Comparison of ENCODE assay signal across 9 cellular contexts in genomic region chr13:107205318-107206112, GRCh38.
DNase-seq lines count a peak whose midpoint lies in the region; ATAC-seq and TF ChIP-seq lines count a peak whose summit lies in the region.
"Had no signal": no experiment of that assay in that cellular context is flagged by ENCODE, and none has a peak within 500 bp of the region (broad histone marks: within the 10 kb centered on the region; RNA-seq: fewer than 3 reads in every experiment).

No MANE protein-coding gene starts in this region.

- no peak overlapping the region for H4K8ac ChIP-seq in mesendoderm (ENCODE audit: low read depth, low read length)

- no peak overlapping the region for H2BK5ac ChIP-seq in mesendoderm (ENCODE audit: low read length)

- H3K27ac ChIP-seq in C4-2B (no peak overlapping the region), mesendoderm (ENCODE audit: low read depth, low read length) (no peak overlapping the region)
- H3K27ac ChIP-seq: SK-N-MC had no signal

- no peaks in the 10 kb centered on the region for H3K79me1 ChIP-seq in mesendoderm (ENCODE audit: low read length)

- H3K79me2 ChIP-seq in mesendoderm (ENCODE audit: control insufficient read depth, insufficient read depth, low read length): no peaks in the 10 kb centered on the region

- no peak overlapping the region for H3K23ac ChIP-seq in mesendoderm (ENCODE audit: low read length)

- no peak overlapping the region for H3K9ac ChIP-seq in mesendoderm (ENCODE audit: low read length)

- no peak overlapping the region for H3K4me2 ChIP-seq in mesendoderm (ENCODE audit: low read length)

- no peaks in the 10 kb centered on the region for H3K36me3 ChIP-seq in mesendoderm (ENCODE audit: control insufficient read depth, insufficient read depth, low read length)

- peak; percentile 58 for DNase-seq in NCI-H2171 treated with DMSO at 0.1 percent for 48 hours (lab: John Stamatoyannopoulos, UW)
- DNase-seq in activated CD4-positive, alpha-beta T cell treated with anti-CD3 and anti-CD28 coated beads, Interleukin-2, amount 50 U/mL, for 24 hours (ENCODE audit: low read depth in 1 of 2, low spot score in 1 of 2): peak; percentile 33
- peak; percentile 16 for DNase-seq in effector CD8-positive, alpha-beta T cell (lab: John Stamatoyannopoulos, UW)
- DNase-seq in mesendoderm: peak; percentile 79
- peak; percentile 44 for DNase-seq in stimulated activated CD8-positive, alpha-beta memory T cell treated with anti-CD3 and anti-CD28 coated beads, Interleukin-4, amount 100 ng/mL, for 24 hours (ENCODE audit: low read depth)

- H3K4me1 ChIP-seq in mesendoderm (ENCODE audit: control insufficient read depth, low read depth, low read length): no peaks in the 10 kb centered on the region

- no CpG with 5 or more reads among the region's 16 CpGs for WGBS in mesendoderm (ENCODE audit: extremely low coverage, insufficient coverage, low lambda C conversion rate)

- TF ChIP-seq CTCF in C4-2B (conservative IDR thresholded peaks at IDR 0.05): peak; percentile 97

- no peak overlapping the region for H3K4me3 ChIP-seq in mesendoderm (ENCODE audit: low read length)
- H3K4me3 ChIP-seq: SK-N-MC had no signal

- no peak overlapping the region for H2BK120ac ChIP-seq in mesendoderm (ENCODE audit: low read depth, low read length)

- no peak overlapping the region for H3K18ac ChIP-seq in mesendoderm (ENCODE audit: low read length)

- no peak overlapping the region for H4K5ac ChIP-seq in mesendoderm (ENCODE audit: low read length)

- H3K27me3 ChIP-seq in mesendoderm (ENCODE audit: insufficient read depth, low read length, poor library complexity): no peaks in the 10 kb centered on the region

- H2BK15ac ChIP-seq in mesendoderm (replicated peaks; ENCODE audit: low read depth): no peak overlapping the region

- no peak overlapping the region for H3K56ac ChIP-seq in mesendoderm (ENCODE audit: low read length)

- no peak overlapping the region for H3K4ac ChIP-seq in mesendoderm (ENCODE audit: low read depth, low read length)

- H2AK5ac ChIP-seq in mesendoderm (ENCODE audit: low read length): no peak overlapping the region

- ATAC-seq in GM18909 (IDR thresholded peaks at IDR 0.05; ENCODE audit: poor library complexity, unreplicated experiment) (peak; percentile 96), HG03097 (IDR thresholded peaks at IDR 0.05; ENCODE audit: low FRiP score, unreplicated experiment) (peak; percentile 80)

Comparison
In these comparisons a context has a peak if more than half of its experiments do, and no peak if none do; other contexts are left out.
1. DNase-seq: peak in every context shown above with its lines; median percentile 79 in mesendoderm; 58 in NCI-H2171 treated with DMSO at 0.1 percent for 48 hours; 44 in stimulated activated CD8-positive, alpha-beta memory T cell treated with anti-CD3 and anti-CD28 coated beads, Interleukin-4, amount 100 ng/mL, for 24 hours; 33 in activated CD4-positive, alpha-beta T cell treated with anti-CD3 and anti-CD28 coated beads, Interleukin-2, amount 50 U/mL, for 24 hours; 16 in effector CD8-positive, alpha-beta T cell.